ENCODE assay signal across 3 cellular contexts in genomic region chr11:93729129-93729616, GRCh38.
TF ChIP-seq lines count a peak whose summit lies in the region.

No MANE protein-coding gene starts in this region.

TF ChIP-seq in SK-N-SH treated with all-trans-retinoic acid at 6 μM for 48 hours, 23 proteins besides CTCF, POLR2A, EP300 and RAD21:
- TF ChIP-seq ESRRG (CRISPR knock-in tag; IDR thresholded peaks at IDR 0.05) (peak; percentile 26; the same call in 1 of the 2 replicates), ZFP3 (CRISPR knock-in tag; IDR thresholded peaks at IDR 0.05) (no peak), ZC3H10 (CRISPR knock-in tag; IDR thresholded peaks at IDR 0.05) (no peak), TCF4 (CRISPR knock-in tag; IDR thresholded peaks at IDR 0.05; ENCODE audit: borderline replicate concordance) (0 out of 2 replicates have a peak, but pooled peaks have one; percentile 5)

TF ChIP-seq in SK-N-SH, 30 proteins besides CTCF, POLR2A, EP300 and RAD21:
- TF ChIP-seq YY1 (IDR thresholded peaks at IDR 0.05; ENCODE audit: low read depth) (no peak), FOXJ3 (CRISPR knock-in tag; IDR thresholded peaks at IDR 0.05) (no peak), SIN3A (IDR thresholded peaks at IDR 0.05; ENCODE audit: borderline replicate concordance, low read depth, low read length) (no peak), RCOR1 (IDR thresholded peaks at IDR 0.05; ENCODE audit: low read length) (no peak), RXRA (IDR thresholded peaks at IDR 0.05; ENCODE audit: borderline replicate concordance, low read depth) (no peak), MAX (IDR thresholded peaks at IDR 0.05; ENCODE audit: low read depth) (no peak), PBX3 (IDR thresholded peaks at IDR 0.05) (no peak), GABPA (IDR thresholded peaks at IDR 0.05; ENCODE audit: low read depth) (no peak)
TF ChIP-seq in SK-N-SH: peak in this region for 0.

TF ChIP-seq in GM23338, 12 proteins besides CTCF, POLR2A, EP300 and RAD21:
- no peak for TF ChIP-seq ZNF114 (CRISPR knock-in tag; IDR thresholded peaks at IDR 0.05)
- peak; percentile 62 for TF ChIP-seq POLR2AphosphoS5 (IDR thresholded peaks at IDR 0.05; ENCODE audit: low read depth)
- TF ChIP-seq STAT1 (IDR thresholded peaks at IDR 0.05; ENCODE audit: unreplicated experiment), result no peak
- no peak for TF ChIP-seq ZNF462 (CRISPR knock-in tag; IDR thresholded peaks at IDR 0.05)
- no peak for TF ChIP-seq CREB1 (CRISPR knock-in tag; IDR thresholded peaks at IDR 0.05; ENCODE audit: low read depth)
- TF ChIP-seq ZNF331 (CRISPR knock-in tag; IDR thresholded peaks at IDR 0.05; ENCODE audit: low read depth), result no peak
